Comparison of ENCODE assay signal across 3 cellular contexts in genomic region chr22:22670076-22670795, GRCh38.
A peak's percentile ranks its signal among the peaks of the same experiment; 100 is the strongest.
TF ChIP-seq lines count a peak whose summit lies in the region.

No MANE protein-coding gene starts in this region.

TF ChIP-seq in HepG2, 621 proteins besides CTCF, POLR2A, EP300 and RAD21:
- TF ChIP-seq WIZ (CRISPR knock-in tag; IDR thresholded peaks at IDR 0.05), result no peak
- no peak for TF ChIP-seq LBX2 (CRISPR knock-in tag; IDR thresholded peaks at IDR 0.05; ENCODE audit: borderline replicate concordance)
- TF ChIP-seq ZNF720 (CRISPR knock-in tag; IDR thresholded peaks at IDR 0.05), result no peak
- TF ChIP-seq ZNF317 (CRISPR knock-in tag; IDR thresholded peaks at IDR 0.05), result peak; percentile 87; the same call in 1 of the 2 replicates
- no peak for TF ChIP-seq FLYWCH1 (CRISPR knock-in tag; IDR thresholded peaks at IDR 0.05)
- no peak for TF ChIP-seq FOXA1 (IDR thresholded peaks at IDR 0.05)
- no peak for TF ChIP-seq FOXA1 (CRISPR knock-in tag; IDR thresholded peaks at IDR 0.05)
- TF ChIP-seq IKZF4 (CRISPR knock-in tag; IDR thresholded peaks at IDR 0.05; ENCODE audit: borderline replicate concordance, low read depth, not compliant biosample characterization), result no peak
- TF ChIP-seq, protein P1, sequence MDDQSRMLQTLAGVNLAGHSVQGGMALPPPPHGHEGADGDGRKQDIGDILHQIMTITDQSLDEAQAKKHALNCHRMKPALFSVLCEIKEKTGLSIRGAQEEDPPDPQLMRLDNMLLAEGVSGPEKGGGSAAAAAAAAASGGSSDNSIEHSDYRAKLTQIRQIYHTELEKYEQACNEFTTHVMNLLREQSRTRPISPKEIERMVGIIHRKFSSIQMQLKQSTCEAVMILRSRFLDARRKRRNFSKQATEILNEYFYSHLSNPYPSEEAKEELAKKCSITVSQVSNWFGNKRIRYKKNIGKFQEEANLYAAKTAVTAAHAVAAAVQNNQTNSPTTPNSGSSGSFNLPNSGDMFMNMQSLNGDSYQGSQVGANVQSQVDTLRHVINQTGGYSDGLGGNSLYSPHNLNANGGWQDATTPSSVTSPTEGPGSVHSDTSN (CRISPR knock-in tag; IDR thresholded peaks at IDR 0.05; ENCODE audit: borderline replicate concordance), result no peak

TF ChIP-seq in HCT116, 20 proteins besides CTCF, POLR2A, EP300 and RAD21:
- TF ChIP-seq SP1 (IDR thresholded peaks at IDR 0.05; ENCODE audit: low read depth) (no peak), CBX3 (IDR thresholded peaks at IDR 0.05; ENCODE audit: low read depth) (0 out of 2 replicates have a peak, but pooled peaks have one; percentile 12), POLR2AphosphoS5 (IDR thresholded peaks at IDR 0.05; ENCODE audit: low read depth, low read length) (no peak), ATF3 (IDR thresholded peaks at IDR 0.05) (no peak)

TF ChIP-seq in WTC11, 78 proteins besides CTCF, POLR2A, EP300 and RAD21:
- TF ChIP-seq ELF4 (CRISPR knock-in tag; IDR thresholded peaks at IDR 0.05; ENCODE audit: low read depth) (no peak), ZNF317 (CRISPR knock-in tag; IDR thresholded peaks at IDR 0.05; ENCODE audit: borderline replicate concordance, low read depth) (peak; percentile 82; the same call in 1 of the 2 replicates)
TF ChIP-seq in WTC11: peak in this region for 1.
